Comparison of ENCODE assay signal across 11 cellular contexts in genomic region chr9:124279531-124280175, GRCh38. TPM values are rescaled to one million over a fixed set of nuclear protein-coding genes. Genes with fewer than 3 reads are reported as not detected.
A peak's percentile ranks its signal among the peaks of the same experiment; 100 is the strongest.
DNase-seq lines count a peak whose midpoint lies in the region; ATAC-seq, FAIRE-seq and TF ChIP-seq lines count a peak whose summit lies in the region.
"Had no signal": no experiment of that assay in that cellular context is flagged by ENCODE, and none has a peak within 500 bp of the region (broad histone marks: within the 10 kb centered on the region; RNA-seq: fewer than 3 reads in every experiment).

No MANE protein-coding gene starts in this region.

- no peak overlapping the region for H3T11ph ChIP-seq in H9 (ENCODE audit: low read length)

- H3K27ac ChIP-seq in H9 (ENCODE audit: insufficient read length, low read depth, low read length) (no peak overlapping the region), astrocyte (ENCODE audit: low read depth, low read length) (peak overlapping the region; percentile 91), smooth muscle cell (ENCODE audit: low read depth) (peak overlapping the region; percentile 66)

- H3K9me3 ChIP-seq in H9 (ENCODE audit: control insufficient read depth, low read depth, low read length) = no peaks in the 10 kb centered on the region
- H3K9me3 ChIP-seq in astrocyte (ENCODE audit: insufficient read depth, low read depth, low read length) = no peaks in the 10 kb centered on the region
- H3K9me3 ChIP-seq in smooth muscle cell (replicated peaks; ENCODE audit: low read depth) = no peaks in the 10 kb centered on the region

- H3K27me3 ChIP-seq in H9 (ENCODE audit: insufficient read depth, low read length) (no peaks in the 10 kb centered on the region), astrocyte (ENCODE audit: insufficient read depth, low read length) (no peaks in the 10 kb centered on the region), smooth muscle cell (ENCODE audit: low read depth) (no peaks in the 10 kb centered on the region)

- H2AK5ac ChIP-seq in H9 (ENCODE audit: insufficient read length, low read length) = no peak overlapping the region

- no peak overlapping the region for H2BK12ac ChIP-seq in H9 (ENCODE audit: insufficient read length, low read depth, low read length)

- H3K79me2 ChIP-seq in H9 (ENCODE audit: insufficient read depth, low read length) (no peaks in the 10 kb centered on the region; the same call in 1 of the 2 replicates), astrocyte (ENCODE audit: insufficient read depth, low read length) (peaks cover 99% of the 10 kb centered on the region), smooth muscle cell (ENCODE audit: low read depth) (peaks cover 99% of the 10 kb centered on the region)

- peak overlapping the region; percentile 3 for H3K4me3 ChIP-seq in astrocyte (ENCODE audit: insufficient read depth, low read depth, low read length)
- no peak overlapping the region for H3K4me3 ChIP-seq in smooth muscle cell

- H3K4me1 Mint-ChIP-seq in H9 (peaks cover 10 to 22% of the 10 kb centered on the region in 2 experiments), astrocyte (ENCODE audit: low read depth, unreplicated experiment) (peaks cover 36% of the 10 kb centered on the region)

- H3K27me3 Mint-ChIP-seq in H9 (ENCODE audit: low read depth) (no peaks in the 10 kb centered on the region), astrocyte (ENCODE audit: low read depth, unreplicated experiment) (no peaks in the 10 kb centered on the region)

- no peak overlapping the region for H2BK5ac ChIP-seq in H9 (ENCODE audit: insufficient read length, low read length)

- no peak for DNase-seq in H9
- DNase-seq in astrocyte (ENCODE audit: low read depth) = peak; percentile 47
- DNase-seq in kidney tubule cell (ENCODE audit: low spot score) = peak; percentile 74
- no peak for DNase-seq in smooth muscle cell (lab: John Stamatoyannopoulos, UW; ENCODE audit: unreplicated experiment)
- no peak for DNase-seq in NOMO-1 (lab: John Stamatoyannopoulos, UW; ENCODE audit: unreplicated experiment in 2 of 2)
- no peak for DNase-seq in HT-29 (ENCODE audit: low spot score)
- DNase-seq: COR-L47; stimulated activated CD4-positive, alpha-beta T cell treated with anti-CD3 and anti-CD28 coated beads, Interleukin-15, amount 100 ng/mL, for 24 hours had no signal

- H3K18ac ChIP-seq in H9 (ENCODE audit: insufficient read length, low read depth, low read length) = peak overlapping the region; percentile 44

- no peak for TF ChIP-seq CTCF in H9 (conservative IDR thresholded peaks at IDR 0.05)
- TF ChIP-seq CTCF in astrocyte (IDR thresholded peaks at IDR 0.05; ENCODE audit: insufficient read depth, low read depth, low read length) = no peak
- no peak for TF ChIP-seq CTCF in smooth muscle cell (IDR thresholded peaks at IDR 0.05; ENCODE audit: borderline replicate concordance, insufficient read depth, poor library complexity, severe bottlenecking)

- no peak overlapping the region for H4K5ac ChIP-seq in H9 (ENCODE audit: insufficient read length, low read depth, low read length)

- H3K4me1 ChIP-seq in H9 (ENCODE audit: insufficient read depth, low read length) (no peaks in the 10 kb centered on the region; the same call in 1 of the 2 replicates), astrocyte (ENCODE audit: insufficient read depth, low read length) (peaks cover 65% of the 10 kb centered on the region), smooth muscle cell (ENCODE audit: low read depth) (peaks cover 21% of the 10 kb centered on the region)

- H4K91ac ChIP-seq in H9 (ENCODE audit: insufficient read length, low read depth, low read length) = peak overlapping the region; percentile 77

- H3F3A ChIP-seq in smooth muscle cell (ENCODE audit: low read depth) = peaks cover 14% of the 10 kb centered on the region

- FAIRE-seq in astrocyte (lab: Jason Lieb, UNC) = no peak
- FAIRE-seq: colon had no signal

- no peak overlapping the region for H2BK15ac ChIP-seq in H9 (ENCODE audit: low read depth, low read length)

- no peak overlapping the region for H3K4me3 Mint-ChIP-seq in H9
- H3K4me3 Mint-ChIP-seq in astrocyte (ENCODE audit: unreplicated experiment) = no peak overlapping the region

- no CpG with 5 or more reads among the region's 11 CpGs for WGBS in H9 (ENCODE audit: extremely low coverage, insufficient read length, low lambda C conversion rate)
- WGBS in smooth muscle cell (ENCODE audit: low lambda C conversion rate) = 78% methylated on average over 11 of the region's 11 CpGs

- H3K36me3 Mint-ChIP-seq in H9 (ENCODE audit: insufficient read depth in 1 of 3, low read depth in 3 of 3) (peaks cover 0 to 6% (median 0%) of the 10 kb centered on the region in 3 experiments; a peak in 2 of 7 replicates), astrocyte (ENCODE audit: low read depth, unreplicated experiment) (peaks cover 15% of the 10 kb centered on the region)

- H3K4ac ChIP-seq in H9 (ENCODE audit: low read depth, low read length) = no peak overlapping the region

- no peaks in the 10 kb centered on the region for H3K23me2 ChIP-seq in H9 (ENCODE audit: insufficient read length, low read depth, low read length, poor library complexity, severe bottlenecking)

- H2AFZ ChIP-seq in H9 (ENCODE audit: low read length) (no peak overlapping the region), astrocyte (ENCODE audit: low read depth, low read length) (no peak overlapping the region), smooth muscle cell (ENCODE audit: low read depth) (no peak overlapping the region)

- H4K8ac ChIP-seq in H9 (replicated peaks; ENCODE audit: insufficient read length, low read depth, low read length) = no peak overlapping the region

- no peaks in the 10 kb centered on the region for H3K79me1 ChIP-seq in H9 (ENCODE audit: insufficient read depth, low read depth, low read length, poor library complexity, severe bottlenecking)

- no peak overlapping the region for H3K23ac ChIP-seq in H9 (ENCODE audit: insufficient read length, low read depth, low read length)

- H3K14ac ChIP-seq in H9 (ENCODE audit: insufficient read depth, low read length) = no peak overlapping the region; the same call in 1 of the 2 replicates

- no peak overlapping the region for H3K56ac ChIP-seq in H9 (ENCODE audit: insufficient read length, low read depth, low read length)

- peak overlapping the region in 2 of 3 experiments; percentile 55 to 57; a peak in 4 of 7 replicates for H3K27ac Mint-ChIP-seq in H9
- peak overlapping the region; percentile 77 for H3K27ac Mint-ChIP-seq in astrocyte (ENCODE audit: unreplicated experiment)

- H3K9ac ChIP-seq in H9 (ENCODE audit: extremely low read depth, insufficient read length, low read length) (no peak overlapping the region), astrocyte (ENCODE audit: low read length) (peak overlapping the region; percentile 80), smooth muscle cell (ENCODE audit: low read depth) (no peak overlapping the region)

- H3K4me2 ChIP-seq in H9 (ENCODE audit: insufficient read depth, insufficient read length, low read length) = no peak overlapping the region
- H3K4me2 ChIP-seq in astrocyte (ENCODE audit: low read length) = peak overlapping the region; percentile 60
- peak overlapping the region; percentile 21 for H3K4me2 ChIP-seq in smooth muscle cell

- ATAC-seq in GM18873 (IDR thresholded peaks at IDR 0.05; ENCODE audit: low FRiP score, unreplicated experiment) = no peak
- no peak for ATAC-seq in GM18502 (IDR thresholded peaks at IDR 0.05; ENCODE audit: poor library complexity, unreplicated experiment)

- no peak overlapping the region for H2BK20ac ChIP-seq in H9 (ENCODE audit: low read depth, low read length, poor library complexity, severe bottlenecking)

- H3K36me3 ChIP-seq in astrocyte (ENCODE audit: insufficient read depth, low read length) (no peaks in the 10 kb centered on the region), smooth muscle cell (ENCODE audit: low read depth) (no peaks in the 10 kb centered on the region)

- H4K20me1 ChIP-seq in H9 (ENCODE audit: control insufficient read depth, insufficient read depth, insufficient read length) (no peaks in the 10 kb centered on the region), astrocyte (ENCODE audit: insufficient read depth, low read length) (peaks cover 87% of the 10 kb centered on the region), smooth muscle cell (ENCODE audit: low read depth) (peaks cover 99% of the 10 kb centered on the region)

- H3K9me3 Mint-ChIP-seq in H9 = no peaks in the 10 kb centered on the region
- H3K9me3 Mint-ChIP-seq in astrocyte (ENCODE audit: unreplicated experiment) = no peaks in the 10 kb centered on the region

- no peak overlapping the region for H2BK120ac ChIP-seq in H9 (ENCODE audit: low read depth, low read length, poor library complexity, severe bottlenecking)

RNA-seq across cellular contexts. Expression of gene NEK6, which starts 21.9 kb away (rescaled TPM):
- total RNA-seq in H9 (2021) (13.7 and 14.3 TPM in 2 replicates), astrocyte (55.7 and 76.8 TPM in 2 replicates), smooth muscle cell (41.5 and 45.9 TPM in 2 replicates)
- 67.6 and 108 TPM in 2 replicates for polyA plus RNA-seq in smooth muscle cell
- total RNA-seq in HT-29 (2014; rRNA removed; shearing (Covaris generic)) = 17.0 and 22.1 TPM in 2 replicates

Comparison
In these comparisons a context has a peak if more than half of its experiments do, and no peak if none do; other contexts are left out.
1. DNase-seq: peak in astrocyte (single experiment) and kidney tubule cell (single experiment); none in H9 (single experiment), smooth muscle cell (single experiment), NOMO-1 (0 of 2) and HT-29 (single experiment).